Comparison of ENCODE assay signal across 9 cellular contexts in the genomic region with DNA sequence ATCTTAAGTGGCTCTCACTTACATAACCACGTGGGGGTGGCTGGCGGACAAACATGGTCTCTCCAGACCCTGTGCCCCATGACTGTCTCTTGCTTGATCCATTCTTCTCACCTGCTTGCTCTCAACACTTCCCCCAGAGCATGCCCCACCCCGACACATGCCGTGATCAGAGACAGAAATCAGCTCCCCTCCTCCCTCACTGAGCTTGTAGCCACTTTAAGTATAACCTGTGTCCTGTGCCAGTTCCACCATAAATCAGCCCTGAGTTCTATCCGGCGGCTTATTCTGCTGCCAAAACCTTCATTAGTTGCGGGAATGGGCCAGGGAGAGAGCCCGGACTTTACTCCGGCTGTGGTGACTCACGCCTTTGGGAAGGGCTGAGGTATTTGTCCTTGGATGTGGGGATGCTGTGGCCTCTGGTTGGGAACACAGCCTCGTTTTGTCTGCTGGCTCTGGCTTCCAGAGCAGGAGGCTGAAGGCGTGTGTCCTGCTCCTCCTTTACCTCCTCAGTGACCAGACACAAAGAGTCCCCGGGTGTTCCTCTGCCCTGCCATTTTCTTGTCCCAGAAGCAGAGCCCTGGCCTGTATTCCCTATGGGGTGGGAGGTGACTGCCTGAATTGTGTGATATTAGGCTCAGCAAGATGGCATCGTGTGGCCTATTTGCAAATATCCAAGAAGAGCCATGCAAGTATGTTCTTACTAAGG. TPM values are rescaled to one million over a fixed set of nuclear protein-coding genes. Genes with fewer than 3 reads are reported as not detected.
DNase-seq lines count a peak whose midpoint lies in the region; ATAC-seq lines count a peak whose summit lies in the region.
"Had no signal": no experiment of that assay in that cellular context is flagged by ENCODE, and none has a peak within 500 bp of the region (broad histone marks: within the 10 kb centered on the region; RNA-seq: fewer than 3 reads in every experiment).

No MANE protein-coding gene starts in this region.

- H3K9me3 ChIP-seq in esophagus (ENCODE audit: control insufficient read depth in 2 of 2, insufficient read depth in 1 of 2, low read depth in 1 of 2, low read length in 1 of 2): no peaks in the 10 kb centered on the region
- no peaks in the 10 kb centered on the region for H3K9me3 ChIP-seq in muscle layer of colon (ENCODE audit: low read length)

- H3K27me3 ChIP-seq in esophagus (ENCODE audit: control insufficient read depth in 1 of 2, insufficient read depth in 2 of 2, low read length in 2 of 2): no peaks in the 10 kb centered on the region
- H3K27me3 ChIP-seq in muscle layer of colon (ENCODE audit: control insufficient read depth in 1 of 2, insufficient read depth in 2 of 2, low read length in 2 of 2): no peaks in the 10 kb centered on the region

- peaks cover under 1 to 26% of the 10 kb centered on the region in 2 donors for H3K4me1 ChIP-seq in esophagus (ENCODE audit: control insufficient read depth in 2 of 2, insufficient read depth in 2 of 2, low read length in 1 of 2)
- H3K4me1 ChIP-seq in muscle layer of colon (ENCODE audit: insufficient read depth, low read length): peaks cover 24% of the 10 kb centered on the region

- peak overlapping the region; percentile 79 to 80 for H3K27ac ChIP-seq in esophagus (ENCODE audit: low read depth in 2 of 2, low read length in 1 of 2)
- peak overlapping the region; percentile 35 for H3K27ac ChIP-seq in muscle layer of colon (ENCODE audit: low read depth, low read length)

- 30 to 31% methylated on average over 14 of the region's 14 CpGs for WGBS in esophagus, 2 donors

- peaks cover 0 to 1% of the 10 kb centered on the region in 2 donors for H3K36me3 ChIP-seq in esophagus (ENCODE audit: control insufficient read depth in 2 of 2, insufficient read depth in 2 of 2, low read length in 1 of 2)
- H3K36me3 ChIP-seq in muscle layer of colon (ENCODE audit: insufficient read depth, low read length): peaks cover 5% of the 10 kb centered on the region

- no peak for ATAC-seq in HG02759 (IDR thresholded peaks at IDR 0.05; ENCODE audit: unreplicated experiment)
- no peak for ATAC-seq in GM21529 (IDR thresholded peaks at IDR 0.05; ENCODE audit: unreplicated experiment)

- H3K9ac ChIP-seq in muscle layer of colon (ENCODE audit: low read length): no peak overlapping the region

- in situ Hi-C loops in ACHN (cut with HindIII; ENCODE audit: low pct_ligation_motif_present, low pct_unique_long_range_greater_than_20kb, low sequenced_read_pairs): no loop called here

- no peak overlapping the region for H3K4me3 ChIP-seq in esophagus (ENCODE audit: low read depth in 1 of 2, low read length in 2 of 2)
- H3K4me3 ChIP-seq in muscle layer of colon (ENCODE audit: low read depth in 1 of 2, low read length in 2 of 2): no peak overlapping the region

- DNase-seq in ACHN: peak; percentile 92
- DNase-seq in LoVo (ENCODE audit: low spot score): peak; percentile 92
- DNase-seq in Ammon's horn (ENCODE audit: low spot score): no peak
- DNase-seq in AML-193 (lab: John Stamatoyannopoulos, UW): no peak
- DNase-seq: CD4-positive, CD25-positive, alpha-beta regulatory T cell had no signal

RNA-seq across cellular contexts. Expression of gene ANKRD40, which starts 21.1 kb away (rescaled TPM):
- 1 to 10 TPM; 7.2 to 7.5 TPM for polyA plus RNA-seq in esophagus

RNA-seq across cellular contexts. Expression of gene LUC7L3, which starts 32.8 kb away (rescaled TPM):
- 10 to 100 TPM; 46.6 to 80.7 TPM for polyA plus RNA-seq in esophagus

RNA-seq across cellular contexts. Expression of gene ABCC3, which starts 52.0 kb away (rescaled TPM):
- polyA plus RNA-seq in esophagus: 10 to 100 TPM; 17.7 to 32.0 TPM

Comparison
In these comparisons a context has a peak if more than half of its experiments do, and no peak if none do; other contexts are left out.
1. DNase-seq: peak in ACHN (single experiment) and LoVo (single experiment); none in Ammon's horn (single experiment) and AML-193 (0 of 2).